In the genomic region with DNA sequence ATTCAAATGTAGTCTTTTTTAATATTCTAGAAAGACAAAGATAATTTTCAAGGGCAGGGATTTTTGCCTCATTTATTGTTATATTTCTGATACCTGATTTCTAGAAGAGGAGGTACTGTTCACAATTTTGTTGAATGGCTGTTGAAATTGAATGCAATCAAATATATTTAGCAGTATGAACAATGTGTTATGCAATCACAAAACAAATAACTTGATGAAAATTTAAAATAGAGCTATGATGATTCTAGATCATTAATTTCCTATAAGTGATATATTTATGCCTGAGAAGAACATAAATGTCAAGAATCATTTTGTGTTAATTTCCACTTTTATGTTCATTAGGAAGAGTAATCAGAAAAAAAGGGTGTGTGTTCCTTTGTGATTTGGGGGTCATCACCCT, we compare ENCODE assay signal across 25 cellular contexts.
"Had no signal": no experiment of that assay in that cellular context is flagged by ENCODE, and none has a peak within 500 bp of the region (broad histone marks: within the 10 kb centered on the region; RNA-seq: fewer than 3 reads in every experiment).

No MANE protein-coding gene starts in this region.

- H3K9me3 Mint-ChIP-seq: dendritic cell treated with granulocyte-macrophage colony-stimulating factor and Interleukin-4, amounts not matched to agents 40 ng/mL and 50 ng/mL, for 4 days; endodermal cell; memory B cell had no signal

- H3K4me3 ChIP-seq: colonic mucosa, esophagus squamous epithelium, gastrocnemius medialis, heart right ventricle, left lung, lung had no signal

- H3K27me3 ChIP-seq: colonic mucosa, esophagus squamous epithelium, gastrocnemius medialis, heart right ventricle, left lung had no signal

- H3K27ac ChIP-seq: colonic mucosa, epithelial cell of prostate, esophagus squamous epithelium, gastrocnemius medialis, heart right ventricle, left lung had no signal

- H3K4me1 Mint-ChIP-seq: endodermal cell had no signal

- H3K27me3 Mint-ChIP-seq: dendritic cell treated with granulocyte-macrophage colony-stimulating factor and Interleukin-4, amounts not matched to agents 40 ng/mL and 50 ng/mL, for 4 days; effector memory CD8-positive, alpha-beta T cell; naive thymus-derived CD4-positive, alpha-beta T cell had no signal

- DNase-seq: colonic mucosa; cortex of kidney; effector CD8-positive, alpha-beta T cell; effector memory CD8-positive, alpha-beta T cell; endodermal cell; erythroblast; esophagus squamous epithelium; foreskin fibroblast; foreskin melanocyte; gastrocnemius medialis; glutamatergic neuron; head of caudate nucleus; heart right ventricle; hippocampal formation; left cardiac atrium; left lung; left ventricle myocardium superior; mammary epithelial cell; midbrain; naive thymus-derived CD4-positive, alpha-beta T cell had no signal

- ATAC-seq: effector memory CD8-positive, alpha-beta T cell; esophagus mucosa; gastrocnemius medialis; heart right ventricle; left cardiac atrium; left lung; left ventricle myocardium superior; naive thymus-derived CD4-positive, alpha-beta T cell had no signal

- H3K36me3 ChIP-seq: colonic mucosa, esophagus squamous epithelium, gastrocnemius medialis, heart right ventricle, left lung had no signal

- H3K4me3 Mint-ChIP-seq: dendritic cell treated with granulocyte-macrophage colony-stimulating factor and Interleukin-4, amounts not matched to agents 40 ng/mL and 50 ng/mL, for 4 days; effector memory CD8-positive, alpha-beta T cell; endodermal cell; memory B cell; naive thymus-derived CD4-positive, alpha-beta T cell had no signal

- H3K9me3 ChIP-seq: colonic mucosa, esophagus squamous epithelium, gastrocnemius medialis, heart right ventricle, left lung had no signal

- H3K4me1 ChIP-seq: colonic mucosa, esophagus squamous epithelium, gastrocnemius medialis, heart right ventricle, left lung had no signal

- H3K27ac Mint-ChIP-seq: dendritic cell treated with granulocyte-macrophage colony-stimulating factor and Interleukin-4, amounts not matched to agents 40 ng/mL and 50 ng/mL, for 4 days; effector memory CD8-positive, alpha-beta T cell; endodermal cell; memory B cell; naive thymus-derived CD4-positive, alpha-beta T cell had no signal
